Comparison of ENCODE assay signal across 10 cellular contexts in the genomic region with DNA sequence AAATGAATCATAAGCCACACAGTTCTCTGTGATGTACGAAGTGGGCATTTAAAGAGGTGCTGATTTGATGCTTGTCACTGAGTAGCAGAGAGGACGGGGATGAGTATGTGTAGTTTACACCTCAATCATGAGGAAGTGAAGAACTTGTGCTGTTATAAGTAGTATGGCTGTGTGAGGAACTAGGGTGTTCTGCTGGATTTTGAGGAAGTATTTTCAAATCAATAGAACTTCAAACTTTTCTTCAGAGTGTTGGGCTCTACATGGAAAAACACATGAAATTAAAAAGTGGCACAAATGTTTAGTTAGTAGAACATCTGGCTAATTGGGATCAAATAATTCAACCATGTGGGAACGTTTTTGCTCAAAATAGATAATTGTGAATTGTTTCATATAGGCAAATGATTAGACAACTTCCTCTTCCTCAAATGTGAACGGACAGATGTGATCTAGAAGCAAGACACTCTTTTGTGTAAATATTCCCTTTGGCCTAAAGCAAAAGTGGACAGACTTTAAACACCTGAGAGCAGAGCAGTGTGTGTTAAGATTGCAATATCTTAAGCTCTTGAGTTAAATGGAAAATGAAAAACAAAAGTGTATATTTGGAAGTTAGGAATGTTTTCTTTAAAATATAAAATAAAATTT.
DNase-seq lines count a peak whose midpoint lies in the region; ATAC-seq and TF ChIP-seq lines count a peak whose summit lies in the region.
"Had no signal": no experiment of that assay in that cellular context is flagged by ENCODE, and none has a peak within 500 bp of the region (broad histone marks: within the 10 kb centered on the region; RNA-seq: fewer than 3 reads in every experiment).

No MANE protein-coding gene starts in this region.

- TF ChIP-seq CTCF in foreskin keratinocyte (conservative IDR thresholded peaks at IDR 0.05) = no peak

- peak overlapping the region; percentile 79 for H3K27ac Mint-ChIP-seq in stimulated activated memory B cell treated with anti-CD40 and anti-IgM and Interleukin-4, amounts not matched to agents 10 μg/mL and 1 μg/mL and 100 μg/mL, for 72 hours

- no peaks in the 10 kb centered on the region for H3K27me3 ChIP-seq in foreskin keratinocyte

- H3K36me3 Mint-ChIP-seq in stimulated activated memory B cell treated with anti-CD40 and anti-IgM and Interleukin-4, amounts not matched to agents 10 μg/mL and 1 μg/mL and 100 μg/mL, for 72 hours = no peaks in the 10 kb centered on the region

- intact Hi-C loops in Right ventricle myocardium inferior (cut with DNase I) (loop anchor here (10.0 kb wide), 1 partner anchor 126 kb away; no protein-coding TSS in a partner anchor), posterior vena cava (cut with DNase I) (no loop called here)

- H3K4me3 Mint-ChIP-seq in stimulated activated memory B cell treated with anti-CD40 and anti-IgM and Interleukin-4, amounts not matched to agents 10 μg/mL and 1 μg/mL and 100 μg/mL, for 72 hours = peak overlapping the region; percentile 21

- no peaks in the 10 kb centered on the region for H3K27me3 Mint-ChIP-seq in stimulated activated memory B cell treated with anti-CD40 and anti-IgM and Interleukin-4, amounts not matched to agents 10 μg/mL and 1 μg/mL and 100 μg/mL, for 72 hours

- H3K27ac ChIP-seq in foreskin keratinocyte = no peak overlapping the region

- peaks cover 17% of the 10 kb centered on the region for H3K4me1 Mint-ChIP-seq in stimulated activated memory B cell treated with anti-CD40 and anti-IgM and Interleukin-4, amounts not matched to agents 10 μg/mL and 1 μg/mL and 100 μg/mL, for 72 hours

- H3K9me3 Mint-ChIP-seq in stimulated activated memory B cell treated with anti-CD40 and anti-IgM and Interleukin-4, amounts not matched to agents 10 μg/mL and 1 μg/mL and 100 μg/mL, for 72 hours = peaks cover under 1% of the 10 kb centered on the region

- ATAC-seq in GM19043 (IDR thresholded peaks at IDR 0.05; ENCODE audit: low read depth, unreplicated experiment) (peak; percentile 76), HG02885 (IDR thresholded peaks at IDR 0.05; ENCODE audit: poor library complexity, unreplicated experiment) (peak; percentile 65), Right ventricle myocardium inferior (no peak), foreskin keratinocyte (no peak)
- ATAC-seq in stimulated activated memory B cell treated with anti-CD40 and anti-IgM and Interleukin-4, amounts not matched to agents 10 μg/mL and 1 μg/mL and 100 μg/mL, for 72 hours = peak; percentile 93

- H3K4me1 ChIP-seq in foreskin keratinocyte = peaks cover 15% of the 10 kb centered on the region

- DNase-seq in NAMALWA (ENCODE audit: low spot score) = peak; percentile 78
- DNase-seq in GM03348 (ENCODE audit: low spot score) = no peak
- no peak for DNase-seq in Right ventricle myocardium inferior (ENCODE audit: missing footprints)
- no peak for DNase-seq in foreskin keratinocyte
- DNase-seq in posterior vena cava (ENCODE audit: low spot score) = no peak
- DNase-seq: left cardiac atrium; stimulated activated CD4-positive, alpha-beta T cell treated with anti-CD3 and anti-CD28 coated beads, Interleukin-2, amount 100 ng/mL, for 48 hours had no signal

Comparison
In these comparisons a context has a peak if more than half of its experiments do, and no peak if none do; other contexts are left out.
1. ATAC-seq: peak in GM19043 (single experiment), HG02885 (single experiment) and stimulated activated memory B cell treated with anti-CD40 and anti-IgM and Interleukin-4, amounts not matched to agents 10 μg/mL and 1 μg/mL and 100 μg/mL, for 72 hours (single experiment); none in Right ventricle myocardium inferior (single experiment) and foreskin keratinocyte (single experiment).